Comparison of ENCODE assay signal across 1 cellular context in genomic region chr4:153038493-153039311, GRCh38.
TF ChIP-seq lines count a peak whose summit lies in the region.

No MANE protein-coding gene starts in this region.

TF ChIP-seq in HepG2, 621 proteins besides CTCF, POLR2A, EP300 and RAD21 (continued from another document and continues in another):
- 0 out of 2 replicates have a peak, but pooled peaks have one; percentile 42 for TF ChIP-seq HNF1A (IDR thresholded peaks at IDR 0.05; ENCODE audit: low read depth)
- TF ChIP-seq HNF1A (CRISPR knock-in tag; IDR thresholded peaks at IDR 0.05; ENCODE audit: borderline replicate concordance) = no peak
- TF ChIP-seq ZFP62 (CRISPR knock-in tag; IDR thresholded peaks at IDR 0.05) = no peak
- no peak for TF ChIP-seq PHF8 (CRISPR knock-in tag; IDR thresholded peaks at IDR 0.05)
- TF ChIP-seq TEAD3 (CRISPR knock-in tag; optimal IDR thresholded peaks at IDR 0.05; ENCODE audit: borderline replicate concordance) = peak; percentile 31
- TF ChIP-seq ZNF292 (CRISPR knock-in tag; IDR thresholded peaks at IDR 0.05; ENCODE audit: borderline replicate concordance, low read depth) = peak; percentile 83
- TF ChIP-seq ZNF543 (CRISPR knock-in tag; IDR thresholded peaks at IDR 0.05) = no peak
- TF ChIP-seq CAMTA2 (CRISPR knock-in tag; IDR thresholded peaks at IDR 0.05; ENCODE audit: borderline replicate concordance) = no peak
- TF ChIP-seq BATF2 (CRISPR knock-in tag; IDR thresholded peaks at IDR 0.05) = no peak
- no peak for TF ChIP-seq ZNF326 (CRISPR knock-in tag; IDR thresholded peaks at IDR 0.05; ENCODE audit: borderline replicate concordance)
- TF ChIP-seq ZNF101 (CRISPR knock-in tag; IDR thresholded peaks at IDR 0.05; ENCODE audit: borderline replicate concordance, low read depth) = no peak
- TF ChIP-seq TFAP4 (IDR thresholded peaks at IDR 0.05; ENCODE audit: borderline replicate concordance, low read depth) = peak; percentile 90
- peak; percentile 39; the same call in 1 of the 2 replicates for TF ChIP-seq ZFP91 (CRISPR knock-in tag; IDR thresholded peaks at IDR 0.05; ENCODE audit: borderline replicate concordance)
- TF ChIP-seq RXRB (CRISPR knock-in tag; IDR thresholded peaks at IDR 0.05; ENCODE audit: borderline replicate concordance) = peak; percentile 95
- TF ChIP-seq ZNF788 (CRISPR knock-in tag; IDR thresholded peaks at IDR 0.05; ENCODE audit: borderline replicate concordance) = peak; percentile 46; the same call in 1 of the 2 replicates
- TF ChIP-seq ZMAT3 (CRISPR knock-in tag; conservative IDR thresholded peaks at IDR 0.05) = no peak
- TF ChIP-seq TEAD2 (CRISPR knock-in tag; IDR thresholded peaks at IDR 0.05) = no peak
- TF ChIP-seq ETV5 (CRISPR knock-in tag; IDR thresholded peaks at IDR 0.05; ENCODE audit: borderline replicate concordance) = peak; percentile 74; the same call in 1 of the 2 replicates
- TF ChIP-seq SMARCC2 (IDR thresholded peaks at IDR 0.05) = no peak
- peak; percentile 59 for TF ChIP-seq SAP130 (CRISPR knock-in tag; IDR thresholded peaks at IDR 0.05; ENCODE audit: low read depth)
- TF ChIP-seq ZBTB49 (CRISPR knock-in tag; IDR thresholded peaks at IDR 0.05; ENCODE audit: borderline replicate concordance) = no peak
- no peak for TF ChIP-seq KAT7 (CRISPR knock-in tag; IDR thresholded peaks at IDR 0.05; ENCODE audit: borderline replicate concordance)
- no peak for TF ChIP-seq ATAD3A (CRISPR knock-in tag; IDR thresholded peaks at IDR 0.05)
- no peak for TF ChIP-seq MXD1 (CRISPR knock-in tag; IDR thresholded peaks at IDR 0.05)
- TF ChIP-seq ZNF253 (CRISPR knock-in tag; IDR thresholded peaks at IDR 0.05; ENCODE audit: borderline replicate concordance) = no peak
- TF ChIP-seq ZNF605 (CRISPR knock-in tag; IDR thresholded peaks at IDR 0.05) = no peak
- 0 out of 2 replicates have a peak, but pooled peaks have one; percentile 20 for TF ChIP-seq YEATS4 (CRISPR knock-in tag; IDR thresholded peaks at IDR 0.05; ENCODE audit: borderline replicate concordance)
- no peak for TF ChIP-seq ZNF235 (CRISPR knock-in tag; IDR thresholded peaks at IDR 0.05; ENCODE audit: borderline replicate concordance)
- no peak for TF ChIP-seq ZBTB42 (CRISPR knock-in tag; IDR thresholded peaks at IDR 0.05)
- TF ChIP-seq NFE2 (CRISPR knock-in tag; IDR thresholded peaks at IDR 0.05) = no peak
- TF ChIP-seq ZNF430 (CRISPR knock-in tag; IDR thresholded peaks at IDR 0.05) = no peak
- no peak for TF ChIP-seq MLXIP (CRISPR knock-in tag; IDR thresholded peaks at IDR 0.05; ENCODE audit: borderline replicate concordance)
- no peak for TF ChIP-seq SMARCE1 (IDR thresholded peaks at IDR 0.05; ENCODE audit: borderline replicate concordance)
- no peak for TF ChIP-seq PBX2 (CRISPR knock-in tag; IDR thresholded peaks at IDR 0.05)
- TF ChIP-seq ZNF318 (CRISPR knock-in tag; IDR thresholded peaks at IDR 0.05) = no peak
- TF ChIP-seq HNRNPL (IDR thresholded peaks at IDR 0.05; ENCODE audit: low read depth, low read length) = 0 out of 2 replicates have a peak, but pooled peaks have one; percentile 50
